In the genomic region with DNA sequence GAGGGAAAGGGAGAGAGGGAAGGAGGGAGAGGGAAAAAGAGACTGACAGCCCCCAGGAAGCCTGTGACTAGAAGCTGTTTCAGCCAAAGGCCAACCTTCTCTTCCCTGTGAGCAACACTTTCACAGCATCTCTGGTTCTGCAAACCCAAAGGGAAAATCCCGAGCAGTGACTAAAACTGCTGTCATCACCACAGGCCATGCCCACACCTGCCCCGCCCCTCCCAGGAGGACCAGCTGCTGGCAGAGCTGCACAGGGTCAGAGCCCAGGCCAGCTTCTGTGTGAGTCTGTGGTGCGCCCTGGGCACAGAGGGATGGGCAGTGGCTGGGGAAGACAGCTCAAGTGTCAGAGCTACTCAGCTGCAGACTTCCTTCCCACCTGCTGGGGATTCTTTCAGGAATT, we compare ENCODE assay signal across 10 cellular contexts.
DNase-seq lines count a peak whose midpoint lies in the region; ATAC-seq and TF ChIP-seq lines count a peak whose summit lies in the region.
"Had no signal": no experiment of that assay in that cellular context is flagged by ENCODE, and none has a peak within 500 bp of the region (broad histone marks: within the 10 kb centered on the region; RNA-seq: fewer than 3 reads in every experiment).

No MANE protein-coding gene starts in this region.

- TF ChIP-seq CTCF in PC-9 (conservative IDR thresholded peaks at IDR 0.05) (no peak), endodermal cell (conservative IDR thresholded peaks at IDR 0.05) (no peak)

- H3K9me3 ChIP-seq in PC-9 (ENCODE audit: insufficient read depth, low read depth), result no peaks in the 10 kb centered on the region; the same call in 1 of the 2 replicates
- H3K9me3 ChIP-seq in endodermal cell (ENCODE audit: control insufficient read depth, low read length), result peaks cover 9% of the 10 kb centered on the region
- H3K9me3 ChIP-seq in skeletal muscle satellite cell (replicated peaks; ENCODE audit: low read length), result no peaks in the 10 kb centered on the region

- H3K36me3 ChIP-seq in PC-9 (ENCODE audit: low read depth) (no peaks in the 10 kb centered on the region), endodermal cell (ENCODE audit: control insufficient read depth, insufficient read depth, low read length) (no peaks in the 10 kb centered on the region), skeletal muscle satellite cell (ENCODE audit: insufficient read depth, low read length) (no peaks in the 10 kb centered on the region)
- H3K36me3 ChIP-seq: heart right ventricle had no signal

- peaks cover 17% of the 10 kb centered on the region; the same call in 1 of the 2 replicates for H3F3A ChIP-seq in PC-9 (ENCODE audit: insufficient read depth, low read depth)

- peaks cover 12% of the 10 kb centered on the region for H3K9me3 Mint-ChIP-seq in endodermal cell

- H2AFZ ChIP-seq in PC-9, result no peak overlapping the region

- H3K4me3 Mint-ChIP-seq in endodermal cell, result no peak overlapping the region
- H3K4me3 Mint-ChIP-seq: T-helper 17 cell had no signal

- H3K9ac ChIP-seq in endodermal cell (ENCODE audit: extremely low read depth, low read length, poor library complexity, severe bottlenecking), result no peak overlapping the region
- H3K9ac ChIP-seq in skeletal muscle satellite cell (ENCODE audit: low read depth, low read length), result no peak overlapping the region

- DNase-seq in EH (ENCODE audit: low read depth), result peak; percentile 67
- peak; percentile 64 to 89 for DNase-seq in PC-9
- peak; percentile 77 for DNase-seq in endodermal cell
- DNase-seq in NCI-H2029 (lab: John Stamatoyannopoulos, UW), result no peak
- no peak for DNase-seq in KBM-7
- DNase-seq in DMS153 (lab: John Stamatoyannopoulos, UW), result no peak
- DNase-seq: heart right ventricle, T-helper 17 cell had no signal

- intact Hi-C loops in PC-9 (cut with micrococcal nuclease; ENCODE audit: unreplicated experiment), result no loop called here

- no peaks in the 10 kb centered on the region for H3K27me3 Mint-ChIP-seq in endodermal cell (ENCODE audit: insufficient read depth)

- H3K27ac ChIP-seq in PC-9 (no peak overlapping the region), endodermal cell (ENCODE audit: low read depth, low read length) (peak overlapping the region; percentile 78)
- H3K27ac ChIP-seq: heart right ventricle had no signal

- H3K79me2 ChIP-seq in PC-9 (ENCODE audit: low read depth), result no peaks in the 10 kb centered on the region

- POLR2A ChIA-PET in PC-9 (lab: Charles Lee; ENCODE audit: unreplicated experiment), result interaction anchor here (0.6 kb wide), 3 partner anchors 78 to 182 kb away, joined by 3 to 8 read pairs (median 3); no protein-coding TSS in a partner anchor

- H3K4me1 Mint-ChIP-seq in endodermal cell, result peaks cover 10% of the 10 kb centered on the region

- 0 out of 2 replicates have a peak, but pooled peaks cover 4% of the 10 kb centered on the region for H4K20me1 ChIP-seq in PC-9 (ENCODE audit: insufficient read depth)

- no TSS peak for BruUV-seq in PC-9 (replicated peaks; lab: Mats Ljungman, UMichigan)

- in situ Hi-C loops in KBM-7 (cut with MboI; ENCODE audit: low pct_unique_long_range_greater_than_20kb, low sequenced_read_pairs), result no loop called here

- peaks cover 34% of the 10 kb centered on the region for H3K27me3 ChIP-seq in PC-9 (ENCODE audit: insufficient read depth, low read depth)
- H3K27me3 ChIP-seq in endodermal cell (ENCODE audit: control insufficient read depth, insufficient read depth, low read length, poor library complexity, severe bottlenecking), result no peaks in the 10 kb centered on the region
- H3K27me3 ChIP-seq in skeletal muscle satellite cell (ENCODE audit: control insufficient read depth, insufficient read depth, low read length), result peaks cover 42% of the 10 kb centered on the region

- no peaks in the 10 kb centered on the region for H3K36me3 Mint-ChIP-seq in endodermal cell (ENCODE audit: low read depth)

- no peak overlapping the region for H3K27ac Mint-ChIP-seq in endodermal cell

- no peak overlapping the region for H3K4me3 ChIP-seq in PC-9
- H3K4me3 ChIP-seq in endodermal cell (ENCODE audit: low read length), result no peak overlapping the region
- H3K4me3 ChIP-seq in skeletal muscle satellite cell (ENCODE audit: low read length), result no peak overlapping the region
- H3K4me3 ChIP-seq: heart right ventricle had no signal

- WGBS in endodermal cell (ENCODE audit: insufficient coverage in 1 of 2, insufficient read length in 1 of 2), 2 experiments, result 29 to 30% methylated on average over 2 to 3 of the region's 3 CpGs

- H3K4me2 ChIP-seq in PC-9 (peak overlapping the region; percentile 16; the same call in 1 of the 2 replicates), skeletal muscle satellite cell (ENCODE audit: low read length) (peak overlapping the region; percentile 13)

- no peak for ATAC-seq in HG03460 (IDR thresholded peaks at IDR 0.05; ENCODE audit: unreplicated experiment)
- ATAC-seq: T-helper 17 cell had no signal

- CTCF ChIA-PET in PC-9 (lab: Charles Lee), result interaction anchor here (0.6 kb wide), 1 partner anchor 361 kb away, joined by 3 read pairs; no protein-coding TSS in a partner anchor

- H3K4me1 ChIP-seq in PC-9 (replicated peaks; ENCODE audit: insufficient read depth) (peaks cover 32% of the 10 kb centered on the region), endodermal cell (ENCODE audit: control insufficient read depth, insufficient read depth, low read length) (no peaks in the 10 kb centered on the region), skeletal muscle satellite cell (ENCODE audit: control insufficient read depth, insufficient read depth, low read length) (peaks cover 11% of the 10 kb centered on the region)

- no peaks in the 10 kb centered on the region for H3K9me2 ChIP-seq in PC-9 (ENCODE audit: insufficient read depth)

Comparison
In these comparisons a context has a peak if more than half of its experiments do, and no peak if none do; other contexts are left out.
1. DNase-seq: peak in EH (single experiment), PC-9 (2 of 2) and endodermal cell (single experiment); none in NCI-H2029 (single experiment), KBM-7 (single experiment) and DMS153 (single experiment).